In the genomic region with DNA sequence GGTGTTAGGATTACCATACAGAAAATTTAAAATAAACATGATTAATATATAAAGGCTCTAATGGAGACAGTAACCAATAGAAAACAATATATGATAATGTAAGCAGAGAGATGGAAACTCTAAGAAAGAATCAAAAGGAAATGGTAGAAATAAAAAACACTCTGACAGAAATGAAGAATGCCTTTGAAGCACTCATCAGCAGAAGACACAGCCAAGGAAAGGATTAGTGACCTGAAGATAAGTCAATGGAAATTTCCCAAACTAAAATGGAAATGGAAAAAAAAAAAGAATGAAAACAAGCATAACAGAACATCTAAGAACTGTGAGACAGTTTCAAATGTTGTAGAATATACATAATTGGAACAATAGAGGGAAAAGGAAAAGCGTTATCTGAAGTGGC, we compare ENCODE assay signal across 7 cellular contexts.
"Had no signal": no experiment of that assay in that cellular context is flagged by ENCODE, and none has a peak within 500 bp of the region (broad histone marks: within the 10 kb centered on the region; RNA-seq: fewer than 3 reads in every experiment).

No MANE protein-coding gene starts in this region.

- FAIRE-seq: HTR-8/SVneo had no signal

- H3K9ac ChIP-seq: KMS-11 had no signal

- H3K27ac ChIP-seq: HL-60, KMS-11 had no signal

- DNase-seq: IMR-90, Karpas-422, KBM-7, KG1 had no signal

- H3K4me2 ChIP-seq: KMS-11 had no signal
